ENCODE assay signal across 8 cellular contexts in genomic region chr17:44362964-44363612, GRCh38. TPM values are rescaled to one million over a fixed set of nuclear protein-coding genes. Genes with fewer than 3 reads are reported as not detected.
DNase-seq lines count a peak whose midpoint lies in the region; ATAC-seq, FAIRE-seq and TF ChIP-seq lines count a peak whose summit lies in the region.

No MANE protein-coding gene starts in this region.

- in situ Hi-C loops in KBM-7 (cut with MboI; ENCODE audit: low pct_unique_long_range_greater_than_20kb, low sequenced_read_pairs), result no loop called here

- ATAC-seq in GM21360 (IDR thresholded peaks at IDR 0.05; ENCODE audit: unreplicated experiment), result peak; percentile 12

- H3K27ac ChIP-seq in VCaP, result peak overlapping the region; percentile 77

- H3K27ac Mint-ChIP-seq in osteocyte (ENCODE audit: unreplicated experiment), result no peak overlapping the region

- no peaks in the 10 kb centered on the region for H3K36me3 Mint-ChIP-seq in osteocyte (ENCODE audit: unreplicated experiment)

- peak overlapping the region; percentile 79 for H3K4me3 Mint-ChIP-seq in osteocyte (ENCODE audit: unreplicated experiment)

- no peaks in the 10 kb centered on the region for H3K9me3 Mint-ChIP-seq in osteocyte (ENCODE audit: unreplicated experiment)

- TF ChIP-seq CTCF in AG09309 (IDR thresholded peaks at IDR 0.05; ENCODE audit: control insufficient read depth, insufficient read depth, low read depth, low read length, missing control alignments) (no peak), VCaP (conservative IDR thresholded peaks at IDR 0.05) (no peak), fibroblast of pulmonary artery (IDR thresholded peaks at IDR 0.05; ENCODE audit: low read length, missing control alignments) (no peak), osteocyte (IDR thresholded peaks at IDR 0.05) (no peak)

- peaks cover 17% of the 10 kb centered on the region for H3K4me1 Mint-ChIP-seq in osteocyte (ENCODE audit: unreplicated experiment)

- FAIRE-seq in RCC 7860 (lab: Jason Lieb, UNC), result no peak

- H3K27me3 Mint-ChIP-seq in osteocyte (ENCODE audit: unreplicated experiment), result peaks cover 28% of the 10 kb centered on the region

- no peak for DNase-seq in AG09309 (ENCODE audit: low read depth)
- no peak for DNase-seq in fibroblast of pulmonary artery (ENCODE audit: low read depth)
- DNase-seq in osteocyte (ENCODE audit: extremely low spot score, unreplicated experiment), result peak; percentile 84
- no peak for DNase-seq in stimulated activated CD8-positive, alpha-beta memory T cell treated with anti-CD3 and anti-CD28 coated beads, Interleukin-4, amount 100 ng/mL, for 48 hours
- no peak for DNase-seq in KBM-7
- no peak for DNase-seq in RCC 7860 (ENCODE audit: low spot score)

- H3K4me3 ChIP-seq in AG09309 (ENCODE audit: control insufficient read depth, low read depth, low read length) (peak overlapping the region; percentile 87), fibroblast of pulmonary artery (replicated peaks; ENCODE audit: low read depth, low read length) (peak overlapping the region; percentile 71)

RNA-seq across cellular contexts. Expression of gene FAM171A2, which starts 0.6 kb away (rescaled TPM):
- total RNA-seq in osteocyte, result 26.1 and 26.9 TPM in 2 replicates

RNA-seq across cellular contexts. Expression of gene GRN, which starts 18.0 kb away (rescaled TPM):
- total RNA-seq in osteocyte, result 574 and 620 TPM in 2 replicates

RNA-seq across cellular contexts. Expression of gene ITGA2B, which starts 26.4 kb away (rescaled TPM):
- 0.81 and 0.86 TPM in 2 replicates for total RNA-seq in osteocyte

RNA-seq across cellular contexts. Expression of gene SLC25A39, which starts 38.5 kb away (rescaled TPM):
- 109 and 122 TPM in 2 replicates for total RNA-seq in osteocyte

RNA-seq across cellular contexts. Expression of gene RUNDC3A, which starts 54.7 kb away (rescaled TPM):
- 0.38 and 0.60 TPM in 2 replicates for total RNA-seq in osteocyte
